Comparison of ENCODE assay signal across 11 cellular contexts in genomic region chr2:28586864-28587263, GRCh38.
DNase-seq lines count a peak whose midpoint lies in the region; ATAC-seq, FAIRE-seq and TF ChIP-seq lines count a peak whose summit lies in the region.
"Had no signal": no experiment of that assay in that cellular context is flagged by ENCODE, and none has a peak within 500 bp of the region (broad histone marks: within the 10 kb centered on the region; RNA-seq: fewer than 3 reads in every experiment).

No MANE protein-coding gene starts in this region.

- H3K9me3 Mint-ChIP-seq in activated CD8-positive, alpha-beta memory T cell treated with anti-CD3 and anti-CD28 coated beads, Interleukin-2, amount 10 ng/mL, durations not matched to agents 7 days and 5 days (ENCODE audit: low read depth) = no peaks in the 10 kb centered on the region

- peaks cover 41% of the 10 kb centered on the region for H3K4me1 Mint-ChIP-seq in activated CD8-positive, alpha-beta memory T cell treated with anti-CD3 and anti-CD28 coated beads, Interleukin-2, amount 10 ng/mL, durations not matched to agents 7 days and 5 days

- CTCF ChIA-PET in A549 (lab: Yijun Ruan, JAX) = interaction anchor here (1.0 to 11.9 kb wide), 5 partner anchors 9 to 175 kb away, joined by 3 to 155 read pairs (median 9); no protein-coding TSS in a partner anchor
- CTCF ChIA-PET in activated CD8-positive, alpha-beta memory T cell treated with anti-CD3 and anti-CD28 coated beads, Interleukin-2, amount 10 ng/mL, durations not matched to agents 7 days and 5 days (lab: Charles Lee) = interaction anchor here (1.2 to 5.6 kb wide), 3 partner anchors 9 to 166 kb away, joined by 4 to 44 read pairs (median 19); no protein-coding TSS in a partner anchor

- H3K27me3 Mint-ChIP-seq in activated CD8-positive, alpha-beta memory T cell treated with anti-CD3 and anti-CD28 coated beads, Interleukin-2, amount 10 ng/mL, durations not matched to agents 7 days and 5 days = no peaks in the 10 kb centered on the region

- no peak overlapping the region for H3K4me3 ChIP-seq in A549
- peak overlapping the region; percentile 25 for H3K4me3 ChIP-seq in effector memory CD4-positive, alpha-beta T cell (ENCODE audit: insufficient read depth, low read depth, low read length, poor library complexity, severe bottlenecking)
- H3K4me3 ChIP-seq: breast epithelium had no signal

- TF ChIP-seq EP300 in A549 (IDR thresholded peaks at IDR 0.05) = no peak

- no peak for TF ChIP-seq CTCF in A549 (IDR thresholded peaks at IDR 0.05)

- TF ChIP-seq POLR2A in A549 (IDR thresholded peaks at IDR 0.05; ENCODE audit: low read length) = no peak

- no peaks in the 10 kb centered on the region for H3K36me3 Mint-ChIP-seq in activated CD8-positive, alpha-beta memory T cell treated with anti-CD3 and anti-CD28 coated beads, Interleukin-2, amount 10 ng/mL, durations not matched to agents 7 days and 5 days

- TF ChIP-seq RAD21 in A549 (conservative IDR thresholded peaks at IDR 0.05 in 1 of 2, IDR thresholded peaks at IDR 0.05 in 1 of 2) = no peak

- no peaks in the 10 kb centered on the region for H3K27me3 ChIP-seq in effector memory CD4-positive, alpha-beta T cell (replicated peaks; ENCODE audit: control insufficient read depth, insufficient read depth, low read length, poor library complexity, severe bottlenecking)
- H3K27me3 ChIP-seq: breast epithelium had no signal

- POLR2A ChIA-PET in A549 (lab: Yijun Ruan, JAX) = interaction anchor here (0.6 kb wide), 1 partner anchor 165 kb away, joined by 3 read pairs; the partner anchor contains the start of gene PPP1CB

- H3K36me3 ChIP-seq in effector memory CD4-positive, alpha-beta T cell (ENCODE audit: control insufficient read depth, insufficient read depth, low read length) = no peaks in the 10 kb centered on the region
- H3K36me3 ChIP-seq: breast epithelium had no signal

- ATAC-seq in A549 = no peak
- ATAC-seq in activated CD8-positive, alpha-beta memory T cell treated with anti-CD3 and anti-CD28 coated beads, Interleukin-2, amount 10 ng/mL, durations not matched to agents 7 days and 5 days = peak; percentile 71
- no peak for ATAC-seq in GM19023 (IDR thresholded peaks at IDR 0.05; ENCODE audit: unreplicated experiment)

- H3K27ac ChIP-seq in A549 = peak overlapping the region; percentile 94 to 97; a peak in 5 of 6 replicates
- no peak overlapping the region for H3K27ac ChIP-seq in effector memory CD4-positive, alpha-beta T cell (ENCODE audit: insufficient read depth, low read length, poor library complexity, severe bottlenecking)
- H3K27ac ChIP-seq: breast epithelium had no signal

- FAIRE-seq in A549 (lab: Jason Lieb, UNC) = no peak

- H3K9me3 ChIP-seq in A549 = no peaks in the 10 kb centered on the region
- H3K9me3 ChIP-seq in effector memory CD4-positive, alpha-beta T cell (ENCODE audit: control insufficient read depth, low read length) = no peaks in the 10 kb centered on the region
- H3K9me3 ChIP-seq: breast epithelium had no signal

- H3K4me1 ChIP-seq in A549 = peaks cover 41% of the 10 kb centered on the region
- peaks cover 24% of the 10 kb centered on the region for H3K4me1 ChIP-seq in effector memory CD4-positive, alpha-beta T cell (ENCODE audit: control insufficient read depth, insufficient read depth, low read length, poor library complexity, severe bottlenecking)
- H3K4me1 ChIP-seq: breast epithelium had no signal

- no peak overlapping the region for H3K4me2 ChIP-seq in A549

- no peak overlapping the region for H3K4me3 Mint-ChIP-seq in activated CD8-positive, alpha-beta memory T cell treated with anti-CD3 and anti-CD28 coated beads, Interleukin-2, amount 10 ng/mL, durations not matched to agents 7 days and 5 days

- peak overlapping the region; percentile 5 for H3K27ac Mint-ChIP-seq in activated CD8-positive, alpha-beta memory T cell treated with anti-CD3 and anti-CD28 coated beads, Interleukin-2, amount 10 ng/mL, durations not matched to agents 7 days and 5 days

- DNase-seq in A549 (ENCODE audit: low read depth in 1 of 2, low spot score in 1 of 2) (no peak), NAMALWA (ENCODE audit: low spot score) (peak; percentile 27), UCSD-AML1 (lab: John Stamatoyannopoulos, UW; ENCODE audit: unreplicated experiment) (no peak), NCI-H2227 (lab: John Stamatoyannopoulos, UW; ENCODE audit: unreplicated experiment) (no peak), NCI-H69 (lab: John Stamatoyannopoulos, UW) (no peak)
- peak; percentile 76 for DNase-seq in activated CD8-positive, alpha-beta memory T cell treated with anti-CD3 and anti-CD28 coated beads, Interleukin-2, amount 10 ng/mL, durations not matched to agents 7 days and 5 days
- DNase-seq in effector memory CD4-positive, alpha-beta T cell = peak; percentile 51 to 56 (median 51)
- DNase-seq: GF-D8, MV-4-11 had no signal

- 91% methylated on average over 6 of the region's 6 CpGs for WGBS in A549 (ENCODE audit: missing lambda C conversion rate)

TF ChIP-seq in A549, 52 proteins besides CTCF, POLR2A, EP300 and RAD21:
- TF ChIP-seq, protein P1, sequence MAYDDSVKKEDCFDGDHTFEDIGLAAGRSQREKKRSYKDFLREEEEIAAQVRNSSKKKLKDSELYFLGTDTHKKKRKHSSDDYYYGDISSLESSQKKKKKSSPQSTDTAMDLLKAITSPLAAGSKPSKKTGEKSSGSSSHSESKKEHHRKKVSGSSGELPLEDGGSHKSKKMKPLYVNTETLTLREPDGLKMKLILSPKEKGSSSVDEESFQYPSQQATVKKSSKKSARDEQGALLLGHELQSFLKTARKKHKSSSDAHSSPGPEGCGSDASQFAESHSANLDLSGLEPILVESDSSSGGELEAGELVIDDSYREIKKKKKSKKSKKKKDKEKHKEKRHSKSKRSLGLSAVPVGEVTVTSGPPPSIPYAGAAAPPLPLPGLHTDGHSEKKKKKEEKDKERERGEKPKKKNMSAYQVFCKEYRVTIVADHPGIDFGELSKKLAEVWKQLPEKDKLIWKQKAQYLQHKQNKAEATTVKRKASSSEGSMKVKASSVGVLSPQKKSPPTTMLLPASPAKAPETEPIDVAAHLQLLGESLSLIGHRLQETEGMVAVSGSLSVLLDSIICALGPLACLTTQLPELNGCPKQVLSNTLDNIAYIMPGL (CRISPR knock-in tag; IDR thresholded peaks at IDR 0.05; ENCODE audit: borderline replicate concordance) = no peak
- no peak for TF ChIP-seq ELK1 (IDR thresholded peaks at IDR 0.05; ENCODE audit: low read depth, low read length)
- no peak for TF ChIP-seq RNF2 (IDR thresholded peaks at IDR 0.05; ENCODE audit: borderline replicate concordance, low read depth)
- TF ChIP-seq PBX3 (IDR thresholded peaks at IDR 0.05) = no peak
- TF ChIP-seq POLR2AphosphoS2 (conservative IDR thresholded peaks at IDR 0.05; ENCODE audit: low read length) = no peak
- no peak for TF ChIP-seq TP53 (CRISPR knock-in tag; IDR thresholded peaks at IDR 0.05)
- no peak for TF ChIP-seq BHLHE40 (IDR thresholded peaks at IDR 0.05; ENCODE audit: low read depth, low read length)
- TF ChIP-seq, protein P2, sequence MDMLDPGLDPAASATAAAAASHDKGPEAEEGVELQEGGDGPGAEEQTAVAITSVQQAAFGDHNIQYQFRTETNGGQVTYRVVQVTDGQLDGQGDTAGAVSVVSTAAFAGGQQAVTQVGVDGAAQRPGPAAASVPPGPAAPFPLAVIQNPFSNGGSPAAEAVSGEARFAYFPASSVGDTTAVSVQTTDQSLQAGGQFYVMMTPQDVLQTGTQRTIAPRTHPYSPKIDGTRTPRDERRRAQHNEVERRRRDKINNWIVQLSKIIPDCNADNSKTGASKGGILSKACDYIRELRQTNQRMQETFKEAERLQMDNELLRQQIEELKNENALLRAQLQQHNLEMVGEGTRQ (IDR thresholded peaks at IDR 0.05) = no peak
- TF ChIP-seq HOXB13 (CRISPR knock-in tag; IDR thresholded peaks at IDR 0.05; ENCODE audit: low read depth) = no peak
- TF ChIP-seq FOSB (CRISPR knock-in tag; IDR thresholded peaks at IDR 0.05) = no peak
- TF ChIP-seq HDAC2 (IDR thresholded peaks at IDR 0.05) = no peak
- TF ChIP-seq RCOR1 (IDR thresholded peaks at IDR 0.05; ENCODE audit: low read depth, low read length) = no peak
- TF ChIP-seq, protein P3, sequence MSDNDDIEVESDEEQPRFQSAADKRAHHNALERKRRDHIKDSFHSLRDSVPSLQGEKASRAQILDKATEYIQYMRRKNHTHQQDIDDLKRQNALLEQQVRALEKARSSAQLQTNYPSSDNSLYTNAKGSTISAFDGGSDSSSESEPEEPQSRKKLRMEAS (IDR thresholded peaks at IDR 0.05) = no peak
- TF ChIP-seq GATA3 (IDR thresholded peaks at IDR 0.05; ENCODE audit: borderline replicate concordance) = no peak
- TF ChIP-seq FOXS1 (CRISPR knock-in tag; IDR thresholded peaks at IDR 0.05) = no peak
- TF ChIP-seq, protein P4, sequence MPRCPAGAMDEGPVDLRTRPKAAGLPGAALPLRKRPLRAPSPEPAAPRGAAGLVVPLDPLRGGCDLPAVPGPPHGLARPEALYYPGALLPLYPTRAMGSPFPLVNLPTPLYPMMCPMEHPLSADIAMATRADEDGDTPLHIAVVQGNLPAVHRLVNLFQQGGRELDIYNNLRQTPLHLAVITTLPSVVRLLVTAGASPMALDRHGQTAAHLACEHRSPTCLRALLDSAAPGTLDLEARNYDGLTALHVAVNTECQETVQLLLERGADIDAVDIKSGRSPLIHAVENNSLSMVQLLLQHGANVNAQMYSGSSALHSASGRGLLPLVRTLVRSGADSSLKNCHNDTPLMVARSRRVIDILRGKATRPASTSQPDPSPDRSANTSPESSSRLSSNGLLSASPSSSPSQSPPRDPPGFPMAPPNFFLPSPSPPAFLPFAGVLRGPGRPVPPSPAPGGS (IDR thresholded peaks at IDR 0.05) = no peak
- no peak for TF ChIP-seq KDM5A (IDR thresholded peaks at IDR 0.05)

Comparison
In these comparisons a context has a peak if more than half of its experiments do, and no peak if none do; other contexts are left out.
1. DNase-seq: peak in NAMALWA (single experiment), activated CD8-positive, alpha-beta memory T cell treated with anti-CD3 and anti-CD28 coated beads, Interleukin-2, amount 10 ng/mL, durations not matched to agents 7 days and 5 days (single experiment) and effector memory CD4-positive, alpha-beta T cell (3 of 3); none in A549 (0 of 2), UCSD-AML1 (single experiment), NCI-H2227 (single experiment) and NCI-H69 (single experiment).